Comparison of ENCODE assay signal across 8 cellular contexts in genomic region chr7:44103941-44104879, GRCh38. TPM values are rescaled to one million over a fixed set of nuclear protein-coding genes. Genes with fewer than 3 reads are reported as not detected.
DNase-seq lines count a peak whose midpoint lies in the region; ATAC-seq and TF ChIP-seq lines count a peak whose summit lies in the region.

TSS of gene AEBP1 (plus strand) at chr7:44104345. CDS start at chr7:44104666, 321 bp downstream.

- H3K27ac Mint-ChIP-seq in effector memory CD8-positive, alpha-beta T cell, result no peak within 1 kb of the TSS
- H3K27ac Mint-ChIP-seq in mesothelial cell of epicardium (peak within 1 kb of the TSS; percentile 71), type B pancreatic cell (no peak within 1 kb of the TSS)

- DNase-seq in GM10248 (ENCODE audit: extremely low spot score) (peak; percentile 62), mesothelial cell of epicardium (ENCODE audit: low spot score in 2 of 2, unreplicated experiment in 2 of 2) (no peak), type B pancreatic cell (ENCODE audit: extremely low spot score, unreplicated experiment) (no peak), foreskin melanocyte (no peak)
- no peak for DNase-seq in effector memory CD8-positive, alpha-beta T cell
- DNase-seq in activated effector memory CD4-positive, alpha-beta T cell treated with anti-CD3 and anti-CD28 coated beads, Interleukin-2, amount 50 U/mL, for 16 hours, result no peak

- H3K36me3 Mint-ChIP-seq in effector memory CD8-positive, alpha-beta T cell (ENCODE audit: insufficient read depth), result no peaks in the 10 kb centered on the region
- H3K36me3 Mint-ChIP-seq in mesothelial cell of epicardium (peaks cover 2% of the 10 kb centered on the region), type B pancreatic cell (no peaks in the 10 kb centered on the region)

- TF ChIP-seq CTCF in GM10248 (IDR thresholded peaks at IDR 0.05; ENCODE audit: control extremely low read depth, extremely low read depth, low read depth, missing control alignments) (peak; percentile 31), mesothelial cell of epicardium (IDR thresholded peaks at IDR 0.05; ENCODE audit: unreplicated experiment) (no peak), type B pancreatic cell (conservative IDR thresholded peaks at IDR 0.05) (peak; percentile 26)

- CTCF ChIA-PET in GM10248 (lab: Yijun Ruan, JAX), result interaction anchor here (1.5 kb wide), 1 partner anchor 13 kb away, joined by 3 read pairs; no protein-coding TSS in a partner anchor

- peak within 1 kb of the TSS; percentile 40 to 58 for H3K4me3 Mint-ChIP-seq in effector memory CD8-positive, alpha-beta T cell
- peak within 1 kb of the TSS; percentile 70 for H3K4me3 Mint-ChIP-seq in mesothelial cell of epicardium
- peak within 1 kb of the TSS; percentile 84 for H3K4me3 Mint-ChIP-seq in type B pancreatic cell

- ATAC-seq in SK-N-SH treated with all-trans-retinoic acid at 6 μM for 48 hours, result peak; percentile 61
- peak; percentile 75 for ATAC-seq in effector memory CD8-positive, alpha-beta T cell (replicated peaks)
- ATAC-seq in HG03565 (IDR thresholded peaks at IDR 0.05; ENCODE audit: unreplicated experiment), result no peak

- peaks cover 31 to 68% of the 10 kb centered on the region in 2 donors for H3K27me3 Mint-ChIP-seq in effector memory CD8-positive, alpha-beta T cell
- H3K27me3 Mint-ChIP-seq in mesothelial cell of epicardium (ENCODE audit: low read depth) (peaks cover 13% of the 10 kb centered on the region), type B pancreatic cell (peaks cover 27% of the 10 kb centered on the region)

- POLR2A ChIA-PET in GM10248 (lab: Yijun Ruan, JAX), result no interaction called here

- H3K9me3 Mint-ChIP-seq in effector memory CD8-positive, alpha-beta T cell, result no peaks in the 10 kb centered on the region
- H3K9me3 Mint-ChIP-seq in mesothelial cell of epicardium (no peaks in the 10 kb centered on the region), type B pancreatic cell (no peaks in the 10 kb centered on the region)

- H3K4me1 Mint-ChIP-seq in effector memory CD8-positive, alpha-beta T cell (ENCODE audit: low read depth in 2 of 2), result peaks cover 0 to 3% of the 10 kb centered on the region in 2 donors
- H3K4me1 Mint-ChIP-seq in mesothelial cell of epicardium (peaks cover 15% of the 10 kb centered on the region), type B pancreatic cell (ENCODE audit: unreplicated experiment) (peaks cover 24% of the 10 kb centered on the region)

TF ChIP-seq in SK-N-SH treated with all-trans-retinoic acid at 6 μM for 48 hours, 23 proteins besides CTCF, POLR2A, EP300 and RAD21:
- TF ChIP-seq GLIS3 (CRISPR knock-in tag; IDR thresholded peaks at IDR 0.05) (no peak), CSRNP3 (CRISPR knock-in tag; IDR thresholded peaks at IDR 0.05) (no peak), TCF4 (CRISPR knock-in tag; IDR thresholded peaks at IDR 0.05; ENCODE audit: borderline replicate concordance) (no peak)

RNA-seq across cellular contexts. Expression of gene AEBP1, which starts in this region (rescaled TPM):
- total RNA-seq in mesothelial cell of epicardium (94.3 to 96.8 TPM (median 95.2 TPM) in 3 replicates), type B pancreatic cell (ENCODE audit: low replicate concordance) (5.0 and 64.1 TPM in 2 replicates)
